In genomic region chr12:55933799-55934174, GRCh38 we compare ENCODE assay signal across 3 cellular contexts.
TF ChIP-seq lines count a peak whose summit lies in the region.

No MANE protein-coding gene starts in this region.

TF ChIP-seq in SK-N-SH, 30 proteins besides CTCF, POLR2A, EP300 and RAD21:
- TF ChIP-seq USF1 (IDR thresholded peaks at IDR 0.05; ENCODE audit: borderline replicate concordance, low read depth): no peak
- TF ChIP-seq MAX (IDR thresholded peaks at IDR 0.05; ENCODE audit: low read depth): no peak
- no peak for TF ChIP-seq MXI1 (IDR thresholded peaks at IDR 0.05; ENCODE audit: low read depth, low read length)
- no peak for TF ChIP-seq GABPA (IDR thresholded peaks at IDR 0.05; ENCODE audit: low read depth)
- no peak for TF ChIP-seq TCF12 (IDR thresholded peaks at IDR 0.05)

TF ChIP-seq in SK-N-SH treated with all-trans-retinoic acid at 6 μM for 48 hours, 23 proteins besides CTCF, POLR2A, EP300 and RAD21:
- TF ChIP-seq TOX (CRISPR knock-in tag; IDR thresholded peaks at IDR 0.05; ENCODE audit: borderline replicate concordance): no peak
- TF ChIP-seq TSHZ2 (CRISPR knock-in tag; IDR thresholded peaks at IDR 0.05): no peak
- TF ChIP-seq RARB (CRISPR knock-in tag; IDR thresholded peaks at IDR 0.05): no peak
- no peak for TF ChIP-seq PATZ1 (CRISPR knock-in tag; IDR thresholded peaks at IDR 0.05; ENCODE audit: borderline replicate concordance)
- TF ChIP-seq ARNTL (CRISPR knock-in tag; IDR thresholded peaks at IDR 0.05; ENCODE audit: borderline replicate concordance, low read depth): no peak
- no peak for TF ChIP-seq ZNF8 (CRISPR knock-in tag; IDR thresholded peaks at IDR 0.05)
- TF ChIP-seq GLIS3 (CRISPR knock-in tag; IDR thresholded peaks at IDR 0.05): no peak
- TF ChIP-seq CREB5 (CRISPR knock-in tag; IDR thresholded peaks at IDR 0.05; ENCODE audit: low read depth): no peak
- TF ChIP-seq PPARA (CRISPR knock-in tag; IDR thresholded peaks at IDR 0.05; ENCODE audit: borderline replicate concordance): no peak
- TF ChIP-seq ISL1 (CRISPR knock-in tag; IDR thresholded peaks at IDR 0.05): no peak
- TF ChIP-seq ZFP30 (CRISPR knock-in tag; IDR thresholded peaks at IDR 0.05): no peak
- TF ChIP-seq POU6F1 (CRISPR knock-in tag; IDR thresholded peaks at IDR 0.05; ENCODE audit: borderline replicate concordance, low read depth): no peak
- no peak for TF ChIP-seq CSDC2 (CRISPR knock-in tag; IDR thresholded peaks at IDR 0.05)
- no peak for TF ChIP-seq ZC3H10 (CRISPR knock-in tag; IDR thresholded peaks at IDR 0.05)
- TF ChIP-seq ZNF565 (CRISPR knock-in tag; conservative IDR thresholded peaks at IDR 0.05; ENCODE audit: low read depth): no peak
- TF ChIP-seq ZFP3 (CRISPR knock-in tag; IDR thresholded peaks at IDR 0.05): no peak
- TF ChIP-seq OSR1 (CRISPR knock-in tag; IDR thresholded peaks at IDR 0.05): no peak
- TF ChIP-seq BACH2 (CRISPR knock-in tag; IDR thresholded peaks at IDR 0.05; ENCODE audit: borderline replicate concordance): no peak
- no peak for TF ChIP-seq TCF4 (CRISPR knock-in tag; IDR thresholded peaks at IDR 0.05; ENCODE audit: borderline replicate concordance)

TF ChIP-seq in K562, 482 proteins besides CTCF, POLR2A, EP300 and RAD21:
- TF ChIP-seq BCOR (IDR thresholded peaks at IDR 0.05): peak; percentile 75
- no peak for TF ChIP-seq GMEB1 (CRISPR knock-in tag; IDR thresholded peaks at IDR 0.05)
- TF ChIP-seq RBM25 (IDR thresholded peaks at IDR 0.05; ENCODE audit: low read depth, low read length, severe bottlenecking): peak; percentile 86
- peak in 1 of 2 experiments; percentile 30; a peak in 1 of 4 replicates for TF ChIP-seq KDM1A (IDR thresholded peaks at IDR 0.05)
TF ChIP-seq in K562: peak in this region for 3.
